In the genomic region with DNA sequence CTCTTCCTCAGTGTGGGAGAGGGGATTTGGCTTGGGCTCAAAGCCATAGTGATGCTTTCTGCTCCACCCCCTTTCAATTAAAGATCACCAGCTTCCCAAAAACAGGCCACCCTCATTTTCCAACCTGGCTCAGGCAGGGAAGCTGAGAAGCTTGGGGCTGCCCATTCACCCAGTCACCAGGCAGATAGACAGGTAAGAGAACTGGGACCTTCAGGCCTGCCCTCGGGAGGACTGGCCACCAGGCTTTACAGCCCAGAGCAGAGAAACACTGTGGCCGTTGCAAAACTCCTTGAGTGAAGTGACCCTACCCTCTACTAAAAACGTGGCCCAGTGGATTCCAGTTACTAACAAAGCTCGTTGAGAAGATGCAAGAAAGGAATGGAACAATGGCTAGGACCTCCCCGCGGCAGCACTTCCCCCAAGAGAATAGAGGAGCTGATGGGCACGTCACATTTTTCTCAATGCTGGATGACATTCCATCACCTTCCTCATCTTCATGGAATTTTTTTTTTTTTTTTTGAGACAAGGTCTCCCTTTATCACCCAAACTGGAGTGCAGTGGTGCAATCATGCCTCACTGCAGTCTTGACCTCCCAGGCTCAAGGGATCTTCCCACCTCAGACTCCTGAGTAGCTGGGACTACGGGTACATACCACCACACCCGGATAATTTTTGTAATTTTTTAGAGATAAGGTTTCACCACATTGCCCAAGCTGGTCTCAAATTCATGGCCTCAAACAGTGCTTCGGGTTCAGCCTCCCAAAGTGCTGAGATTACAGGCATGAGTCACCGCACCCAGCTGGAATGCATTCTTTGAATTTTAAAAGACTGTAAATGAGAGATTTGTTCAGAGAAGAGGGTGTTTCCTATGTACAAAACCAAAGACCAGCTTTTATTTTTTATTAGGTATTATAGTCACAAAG, we compare ENCODE assay signal across 10 cellular contexts. TPM values are rescaled to one million over a fixed set of nuclear protein-coding genes. Genes with fewer than 3 reads are reported as not detected.
A peak's percentile ranks its signal among the peaks of the same experiment; 100 is the strongest.
DNase-seq lines count a peak whose midpoint lies in the region; ATAC-seq, FAIRE-seq and TF ChIP-seq lines count a peak whose summit lies in the region.
"Had no signal": no experiment of that assay in that cellular context is flagged by ENCODE, and none has a peak within 500 bp of the region (broad histone marks: within the 10 kb centered on the region; RNA-seq: fewer than 3 reads in every experiment).

No MANE protein-coding gene starts in this region.

- H3K27ac Mint-ChIP-seq in WTC11, result no peak overlapping the region

- TF ChIP-seq CTCF in left ventricle myocardium inferior (IDR thresholded peaks at IDR 0.05; ENCODE audit: borderline replicate concordance) (no peak), WTC11 (IDR thresholded peaks at IDR 0.05) (no peak)

- CTCF ChIA-PET in WTC11 (lab: Charles Lee), result interaction anchor here (0.6 to 0.7 kb wide), 2 partner anchors 23 to 196 kb away, joined by 3 read pairs; no protein-coding TSS in a partner anchor

- POLR2A ChIA-PET in WTC11 (lab: Charles Lee), result no interaction called here

- ATAC-seq in Right ventricle myocardium superior (ENCODE audit: poor library complexity) (peak; percentile 69), WTC11 (peak; percentile 56), GM19324 (IDR thresholded peaks at IDR 0.05; ENCODE audit: low FRiP score, unreplicated experiment) (no peak), GM18858 (IDR thresholded peaks at IDR 0.05; ENCODE audit: unreplicated experiment) (no peak)

- H3K4me3 Mint-ChIP-seq in WTC11, result no peak overlapping the region

- no peaks in the 10 kb centered on the region for H3K36me3 ChIP-seq in left ventricle myocardium inferior

- peaks cover 30% of the 10 kb centered on the region for H3K4me1 Mint-ChIP-seq in WTC11

- H3K4me3 ChIP-seq in left ventricle myocardium inferior, result no peak overlapping the region

- no peaks in the 10 kb centered on the region for H3K27me3 ChIP-seq in left ventricle myocardium inferior (ENCODE audit: low read depth)

- H3K9me3 Mint-ChIP-seq in WTC11, result no peaks in the 10 kb centered on the region

- peaks cover 17% of the 10 kb centered on the region for H3K4me1 ChIP-seq in left ventricle myocardium inferior

- DNase-seq in Right ventricle myocardium superior (no peak), left ventricle myocardium inferior (no peak), WTC11 (ENCODE audit: low spot score) (no peak), iris pigment epithelial cell (ENCODE audit: low read depth) (peak; percentile 99), urothelium cell line (ENCODE audit: low spot score) (peak; percentile 86), NCI-H510A treated with DMSO at 0.1 percent for 48 hours (lab: John Stamatoyannopoulos, UW) (no peak)
- DNase-seq: COR-L47, GOT3 had no signal

- H3K9me3 ChIP-seq in left ventricle myocardium inferior (replicated peaks), result no peaks in the 10 kb centered on the region

- H3K36me3 Mint-ChIP-seq in WTC11, result no peaks in the 10 kb centered on the region

- FAIRE-seq in urothelium cell line (lab: Jason Lieb, UNC), result peak; percentile 75

- no peak overlapping the region for H3K27ac ChIP-seq in left ventricle myocardium inferior (replicated peaks)

- no peaks in the 10 kb centered on the region for H3K27me3 Mint-ChIP-seq in WTC11 (ENCODE audit: low read depth)

- intact Hi-C loops in Right ventricle myocardium superior (cut with DNase I) (no loop called here), left ventricle myocardium inferior (cut with micrococcal nuclease) (no loop called here)

TF ChIP-seq in WTC11, 78 proteins besides CTCF, POLR2A, EP300 and RAD21 (continues in another document):
- TF ChIP-seq GRHL2 (CRISPR knock-in tag; IDR thresholded peaks at IDR 0.05; ENCODE audit: insufficient replicate concordance, severe bottlenecking), result no peak
- TF ChIP-seq ARID4B (CRISPR knock-in tag; IDR thresholded peaks at IDR 0.05; ENCODE audit: borderline replicate concordance), result no peak
- TF ChIP-seq SMAD4 (CRISPR knock-in tag; IDR thresholded peaks at IDR 0.05), result no peak
- no peak for TF ChIP-seq ZNF396 (CRISPR knock-in tag; IDR thresholded peaks at IDR 0.05; ENCODE audit: borderline replicate concordance)
- TF ChIP-seq NR2C2 (CRISPR knock-in tag; IDR thresholded peaks at IDR 0.05), result no peak
- no peak for TF ChIP-seq ZNF317 (CRISPR knock-in tag; IDR thresholded peaks at IDR 0.05; ENCODE audit: borderline replicate concordance, low read depth)
- no peak for TF ChIP-seq NFE2L1 (CRISPR knock-in tag; IDR thresholded peaks at IDR 0.05)
- TF ChIP-seq, protein P1, sequence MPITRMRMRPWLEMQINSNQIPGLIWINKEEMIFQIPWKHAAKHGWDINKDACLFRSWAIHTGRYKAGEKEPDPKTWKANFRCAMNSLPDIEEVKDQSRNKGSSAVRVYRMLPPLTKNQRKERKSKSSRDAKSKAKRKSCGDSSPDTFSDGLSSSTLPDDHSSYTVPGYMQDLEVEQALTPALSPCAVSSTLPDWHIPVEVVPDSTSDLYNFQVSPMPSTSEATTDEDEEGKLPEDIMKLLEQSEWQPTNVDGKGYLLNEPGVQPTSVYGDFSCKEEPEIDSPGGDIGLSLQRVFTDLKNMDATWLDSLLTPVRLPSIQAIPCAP (CRISPR knock-in tag; IDR thresholded peaks at IDR 0.05), result no peak
- TF ChIP-seq, protein P2, sequence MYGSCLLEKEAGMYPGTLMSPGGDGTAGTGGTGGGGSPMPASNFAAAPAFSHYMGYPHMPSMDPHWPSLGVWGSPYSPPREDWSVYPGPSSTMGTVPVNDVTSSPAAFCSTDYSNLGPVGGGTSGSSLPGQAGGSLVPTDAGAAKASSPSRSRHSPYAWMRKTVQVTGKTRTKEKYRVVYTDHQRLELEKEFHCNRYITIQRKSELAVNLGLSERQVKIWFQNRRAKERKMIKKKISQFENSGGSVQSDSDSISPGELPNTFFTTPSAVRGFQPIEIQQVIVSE (CRISPR knock-in tag; IDR thresholded peaks at IDR 0.05; ENCODE audit: borderline replicate concordance), result no peak
- no peak for TF ChIP-seq ZNF138 (CRISPR knock-in tag; conservative IDR thresholded peaks at IDR 0.05)
- TF ChIP-seq ETV6 (CRISPR knock-in tag; IDR thresholded peaks at IDR 0.05), result no peak
- TF ChIP-seq, protein P3, sequence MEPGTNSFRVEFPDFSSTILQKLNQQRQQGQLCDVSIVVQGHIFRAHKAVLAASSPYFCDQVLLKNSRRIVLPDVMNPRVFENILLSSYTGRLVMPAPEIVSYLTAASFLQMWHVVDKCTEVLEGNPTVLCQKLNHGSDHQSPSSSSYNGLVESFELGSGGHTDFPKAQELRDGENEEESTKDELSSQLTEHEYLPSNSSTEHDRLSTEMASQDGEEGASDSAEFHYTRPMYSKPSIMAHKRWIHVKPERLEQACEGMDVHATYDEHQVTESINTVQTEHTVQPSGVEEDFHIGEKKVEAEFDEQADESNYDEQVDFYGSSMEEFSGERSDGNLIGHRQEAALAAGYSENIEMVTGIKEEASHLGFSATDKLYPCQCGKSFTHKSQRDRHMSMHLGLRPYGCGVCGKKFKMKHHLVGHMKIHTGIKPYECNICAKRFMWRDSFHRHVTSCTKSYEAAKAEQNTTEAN (CRISPR knock-in tag; IDR thresholded peaks at IDR 0.05), result no peak
- TF ChIP-seq, protein P4, sequence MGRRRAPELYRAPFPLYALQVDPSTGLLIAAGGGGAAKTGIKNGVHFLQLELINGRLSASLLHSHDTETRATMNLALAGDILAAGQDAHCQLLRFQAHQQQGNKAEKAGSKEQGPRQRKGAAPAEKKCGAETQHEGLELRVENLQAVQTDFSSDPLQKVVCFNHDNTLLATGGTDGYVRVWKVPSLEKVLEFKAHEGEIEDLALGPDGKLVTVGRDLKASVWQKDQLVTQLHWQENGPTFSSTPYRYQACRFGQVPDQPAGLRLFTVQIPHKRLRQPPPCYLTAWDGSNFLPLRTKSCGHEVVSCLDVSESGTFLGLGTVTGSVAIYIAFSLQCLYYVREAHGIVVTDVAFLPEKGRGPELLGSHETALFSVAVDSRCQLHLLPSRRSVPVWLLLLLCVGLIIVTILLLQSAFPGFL (CRISPR knock-in tag; IDR thresholded peaks at IDR 0.05; ENCODE audit: borderline replicate concordance), result no peak

RNA-seq across cellular contexts. Expression of gene LIPC, which starts 37.9 kb away (rescaled TPM):
- total RNA-seq in Right ventricle myocardium superior (0.65 TPM), left ventricle myocardium inferior (1.5 TPM), WTC11 (2021) (not detected in 3 replicates)

Comparison
In these comparisons a context has a peak if more than half of its experiments do, and no peak if none do; other contexts are left out.
1. ATAC-seq: peak in Right ventricle myocardium superior (single experiment) and WTC11 (single experiment); none in GM19324 (single experiment) and GM18858 (single experiment).
2. DNase-seq: peak in iris pigment epithelial cell (single experiment) and urothelium cell line (single experiment); none in Right ventricle myocardium superior (single experiment), left ventricle myocardium inferior (single experiment), WTC11 (single experiment) and NCI-H510A treated with DMSO at 0.1 percent for 48 hours (single experiment).